Comparison of ENCODE assay signal across 16 cellular contexts in the genomic region with DNA sequence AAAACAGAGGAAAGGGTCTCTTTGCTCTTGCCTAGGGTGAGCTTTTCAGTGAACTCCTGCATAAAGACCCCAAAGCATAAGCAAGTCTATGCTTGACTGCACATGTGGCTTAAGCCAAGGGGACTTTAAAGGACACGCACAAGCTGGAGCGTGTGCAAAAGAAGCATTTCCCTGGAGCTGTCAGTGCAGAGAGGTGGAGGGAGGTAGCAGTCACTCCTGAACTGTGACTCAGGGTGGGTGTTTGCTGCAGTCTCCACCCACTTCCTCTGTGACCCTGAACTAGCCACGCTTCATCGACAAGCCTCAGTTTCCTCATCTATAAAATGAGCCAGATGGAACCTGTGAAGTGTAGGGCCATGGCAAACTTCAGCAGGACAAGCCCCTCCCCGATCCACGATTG.
DNase-seq lines count a peak whose midpoint lies in the region; ATAC-seq and TF ChIP-seq lines count a peak whose summit lies in the region.
"Had no signal": no experiment of that assay in that cellular context is flagged by ENCODE, and none has a peak within 500 bp of the region (broad histone marks: within the 10 kb centered on the region; RNA-seq: fewer than 3 reads in every experiment).

No MANE protein-coding gene starts in this region.

- H3K27me3 ChIP-seq in left ventricle myocardium inferior (ENCODE audit: low read depth) = no peaks in the 10 kb centered on the region
- H3K27me3 ChIP-seq in neural progenitor cell = no peaks in the 10 kb centered on the region
- no peaks in the 10 kb centered on the region for H3K27me3 ChIP-seq in aorta (ENCODE audit: control insufficient read depth in 1 of 2, insufficient read depth in 2 of 2, low read length in 1 of 2)
- H3K27me3 ChIP-seq: BE2C had no signal

- 62 to 72% methylated on average over 6 of the region's 6 CpGs for WGBS in aorta, 2 donors

- no peaks in the 10 kb centered on the region for H3K79me2 ChIP-seq in neural progenitor cell (ENCODE audit: low read depth)

- peak overlapping the region; percentile 48 for H3K27ac ChIP-seq in left ventricle myocardium inferior (replicated peaks)
- H3K27ac ChIP-seq in neural progenitor cell = no peak overlapping the region
- H3K27ac ChIP-seq in aorta (ENCODE audit: low read depth in 1 of 2, low read length in 2 of 2) = no peak overlapping the region

- H3K9ac ChIP-seq in neural progenitor cell = peak overlapping the region; percentile 27

- H3K36me3 ChIP-seq in left ventricle myocardium inferior = no peaks in the 10 kb centered on the region
- no peaks in the 10 kb centered on the region for H3K36me3 ChIP-seq in neural progenitor cell
- no peaks in the 10 kb centered on the region for H3K36me3 ChIP-seq in aorta (ENCODE audit: control insufficient read depth in 1 of 2, insufficient read depth in 2 of 2, low read length in 1 of 2)
- H3K36me3 ChIP-seq: BE2C had no signal

- H2AFZ ChIP-seq in neural progenitor cell (replicated peaks) = no peak overlapping the region

- H3K27me3 Mint-ChIP-seq in neural progenitor cell (ENCODE audit: insufficient read depth, low read depth) = peaks cover 2% of the 10 kb centered on the region

- H3K27ac Mint-ChIP-seq in neural progenitor cell = no peak overlapping the region
- H3K27ac Mint-ChIP-seq: CD4-positive, CD25-positive, alpha-beta regulatory T cell; CD8-positive, alpha-beta memory T cell had no signal

- H3K36me3 Mint-ChIP-seq in neural progenitor cell = no peaks in the 10 kb centered on the region
- H3K36me3 Mint-ChIP-seq: CD4-positive, CD25-positive, alpha-beta regulatory T cell; CD8-positive, alpha-beta memory T cell had no signal

- H3K9me3 Mint-ChIP-seq in neural progenitor cell = no peaks in the 10 kb centered on the region
- H3K9me3 Mint-ChIP-seq: CD8-positive, alpha-beta memory T cell; H9 had no signal

- TF ChIP-seq CTCF in left ventricle myocardium inferior (IDR thresholded peaks at IDR 0.05; ENCODE audit: borderline replicate concordance) (no peak), neural progenitor cell (IDR thresholded peaks at IDR 0.05) (no peak)

- no peak overlapping the region for H3K4me2 ChIP-seq in neural progenitor cell

- H3K4me3 ChIP-seq in left ventricle myocardium inferior = no peak overlapping the region
- no peak overlapping the region for H3K4me3 ChIP-seq in neural progenitor cell
- H3K4me3 ChIP-seq in aorta (ENCODE audit: low read length in 2 of 2) = no peak overlapping the region

- no peaks in the 10 kb centered on the region for H3F3A ChIP-seq in neural progenitor cell (ENCODE audit: low read depth)

- H3K9me3 ChIP-seq in left ventricle myocardium inferior (replicated peaks) (no peaks in the 10 kb centered on the region), neural progenitor cell (ENCODE audit: low read depth) (no peaks in the 10 kb centered on the region), aorta (ENCODE audit: control insufficient read depth, low read length) (no peaks in the 10 kb centered on the region)
- H3K9me3 ChIP-seq: BE2C had no signal

- no peaks in the 10 kb centered on the region for H4K20me1 ChIP-seq in neural progenitor cell (ENCODE audit: low read depth)

- DNase-seq in Right ventricle myocardium superior = no peak
- DNase-seq in cardiac septum (ENCODE audit: low spot score) = no peak
- no peak for DNase-seq in left ventricle myocardium inferior
- DNase-seq in neural progenitor cell (ENCODE audit: low spot score) = no peak
- no peak for DNase-seq in aorta
- no peak for DNase-seq in activated effector memory CD4-positive, alpha-beta T cell treated with Interleukin-2 at 50 U/mL for 16 hours
- no peak for DNase-seq in activated effector memory CD4-positive, alpha-beta T cell treated with anti-CD3 and anti-CD28 coated beads, Interleukin-2, amount 50 U/mL, for 16 hours
- DNase-seq: ACHN; BE2C; C1 segment of cervical spinal cord; CD4-positive, CD25-positive, alpha-beta regulatory T cell; CD8-positive, alpha-beta memory T cell; COR-L47; GOT3; H9 had no signal

- intact Hi-C loops in Right ventricle myocardium superior (cut with DNase I) (no loop called here), cardiac septum (cut with DNase I) (no loop called here), left ventricle myocardium inferior (cut with micrococcal nuclease) (no loop called here), aorta (cut with DNase I) (no loop called here)

- H3K4me1 ChIP-seq in left ventricle myocardium inferior (peaks cover 43% of the 10 kb centered on the region), neural progenitor cell (no peaks in the 10 kb centered on the region), aorta (ENCODE audit: control insufficient read depth in 1 of 2, insufficient read depth in 2 of 2, low read length in 2 of 2) (no peaks in the 10 kb centered on the region)

- peak; percentile 59 for ATAC-seq in Right ventricle myocardium superior (ENCODE audit: poor library complexity)
- peak; percentile 23 for ATAC-seq in aorta (ENCODE audit: low FRiP score)
- no peak for ATAC-seq in GM18868 (IDR thresholded peaks at IDR 0.05; ENCODE audit: unreplicated experiment)

- H3K4me3 Mint-ChIP-seq in neural progenitor cell = no peak overlapping the region
- H3K4me3 Mint-ChIP-seq: CD4-positive, CD25-positive, alpha-beta regulatory T cell; CD8-positive, alpha-beta memory T cell; H9 had no signal

- H3K4me1 Mint-ChIP-seq in neural progenitor cell = peaks cover 12% of the 10 kb centered on the region
- H3K4me1 Mint-ChIP-seq: CD4-positive, CD25-positive, alpha-beta regulatory T cell; CD8-positive, alpha-beta memory T cell had no signal
